In the genomic region with DNA sequence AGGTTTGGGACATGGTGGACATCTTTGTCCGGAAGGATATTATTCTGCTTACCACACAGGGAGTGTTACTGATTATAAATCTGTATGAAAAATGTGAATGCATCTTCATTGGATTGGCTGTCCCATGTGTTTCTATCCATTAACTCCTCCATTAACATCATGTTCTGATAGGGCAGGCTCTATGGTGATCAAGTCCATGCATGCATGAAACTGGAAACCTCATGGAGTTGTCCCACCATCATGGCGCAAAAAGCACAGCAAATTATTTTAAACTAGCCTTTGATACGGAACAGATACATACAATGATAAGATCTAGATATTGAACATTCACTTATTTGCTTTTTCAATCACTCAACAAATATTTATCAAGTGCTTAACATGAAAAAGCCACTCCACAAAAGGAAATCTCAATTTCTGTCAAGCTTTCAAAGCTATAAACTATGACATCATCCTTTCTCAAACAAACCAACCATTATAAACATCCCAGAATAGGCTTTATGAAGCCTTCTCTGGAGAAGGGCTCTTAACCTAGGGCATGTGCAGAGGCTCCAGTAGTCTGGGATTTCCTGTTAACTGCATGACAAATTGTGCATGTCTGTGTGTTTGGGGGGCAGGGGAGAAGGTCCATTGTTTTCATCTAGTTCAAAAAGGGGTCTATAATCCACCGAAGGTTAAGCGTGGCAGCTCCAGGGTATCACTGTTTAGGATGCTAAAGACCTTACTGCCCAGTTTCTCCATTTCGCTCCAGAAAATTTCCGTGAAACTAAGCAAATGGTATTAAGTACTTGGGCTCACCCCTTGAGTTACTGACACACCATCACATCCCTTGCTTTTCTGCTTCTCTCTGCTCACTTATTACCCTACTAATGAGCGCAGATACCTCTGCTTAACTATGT, we compare ENCODE assay signal across 16 cellular contexts. TPM values are rescaled to one million over a fixed set of nuclear protein-coding genes. Genes with fewer than 3 reads are reported as not detected.
DNase-seq lines count a peak whose midpoint lies in the region; ATAC-seq, FAIRE-seq and TF ChIP-seq lines count a peak whose summit lies in the region.
"Had no signal": no experiment of that assay in that cellular context is flagged by ENCODE, and none has a peak within 500 bp of the region (broad histone marks: within the 10 kb centered on the region; RNA-seq: fewer than 3 reads in every experiment).

No MANE protein-coding gene starts in this region.

- peak overlapping the region in 3 of 4 donors; percentile 81 to 86 (median 82) for H3K27ac ChIP-seq in tibial nerve

- ATAC-seq in GM19467 (IDR thresholded peaks at IDR 0.05; ENCODE audit: unreplicated experiment), result no peak
- ATAC-seq: GM23338; stimulated activated naive CD8-positive, alpha-beta T cell treated with anti-CD3 and anti-CD28 coated beads, Interleukin-15, Interleukin-2, amounts not matched to agents 100 U/mL and 50 U/mL, for 24 hours had no signal

- peaks cover 0 to 58% (median 10%) of the 10 kb centered on the region in 4 donors for H3K4me1 ChIP-seq in tibial nerve

- 69 to 77% methylated on average over 8 of the region's 8 CpGs for WGBS in tibial nerve, 2 donors

- no peak for TF ChIP-seq EP300 in tibial nerve (IDR thresholded peaks at IDR 0.05)

- H3K4me3 ChIP-seq in tibial nerve, result no peak overlapping the region
- H3K4me3 ChIP-seq: GM23338 had no signal

- no peaks in the 10 kb centered on the region for H3K9me3 ChIP-seq in tibial nerve

- FAIRE-seq in RCC 7860 (lab: Jason Lieb, UNC), result no peak
- FAIRE-seq: endothelial cell of umbilical vein had no signal

- no peak for TF ChIP-seq POLR2A in tibial nerve (IDR thresholded peaks at IDR 0.05)

- no peak for TF ChIP-seq CTCF in tibial nerve (IDR thresholded peaks at IDR 0.05)

- no peaks in the 10 kb centered on the region for H3K36me3 ChIP-seq in tibial nerve

- DNase-seq in NCI-H345 (lab: John Stamatoyannopoulos, UW) (peak; percentile 5), NCI-H345 treated with DMSO at 0.1 percent for 48 hours (lab: John Stamatoyannopoulos, UW; ENCODE audit: unreplicated experiment) (no peak), NCI-H69 (lab: John Stamatoyannopoulos, UW) (peak; percentile 55), foreskin melanocyte (peak; percentile 66), tibial nerve (ENCODE audit: low spot score in 2 of 2) (no peak), mucosa of gallbladder (ENCODE audit: low spot score) (no peak), RCC 7860 (ENCODE audit: low spot score) (no peak)
- DNase-seq: activated CD4-positive, alpha-beta T cell treated with anti-CD3 and anti-CD28 coated beads for 4 hours; activated naive CD8-positive, alpha-beta T cell treated with anti-CD3 and anti-CD28 coated beads, Interleukin-2, amount 10 ng/mL, durations not matched to agents 7 days and 5 days; cerebellar nuclear complex; Karpas-422; mammary epithelial cell; stimulated activated naive CD8-positive, alpha-beta T cell treated with anti-CD3 and anti-CD28 coated beads, Interleukin-15, Interleukin-2, amounts not matched to agents 100 U/mL and 50 U/mL, for 24 hours had no signal

- no peaks in the 10 kb centered on the region for H3K27me3 ChIP-seq in tibial nerve

RNA-seq across cellular contexts. Expression of gene ADAMTS1, which starts 46.1 kb away (rescaled TPM):
- total RNA-seq in tibial nerve, result 100 to 1,000 TPM; 232 to 412 (median 327) TPM
- total RNA-seq in mucosa of gallbladder, result 74.7 TPM

Comparison
In these comparisons a context has a peak if more than half of its experiments do, and no peak if none do; other contexts are left out.
1. DNase-seq: peak in NCI-H345 (single experiment), NCI-H69 (single experiment) and foreskin melanocyte (single experiment); none in NCI-H345 treated with DMSO at 0.1 percent for 48 hours (single experiment), tibial nerve (0 of 2), mucosa of gallbladder (single experiment) and RCC 7860 (single experiment).